In genomic region chr20:57847104-57847503, GRCh38 we compare ENCODE assay signal across 20 cellular contexts.
DNase-seq lines count a peak whose midpoint lies in the region; ATAC-seq and TF ChIP-seq lines count a peak whose summit lies in the region.
"Had no signal": no experiment of that assay in that cellular context is flagged by ENCODE, and none has a peak within 500 bp of the region (broad histone marks: within the 10 kb centered on the region; RNA-seq: fewer than 3 reads in every experiment).

No MANE protein-coding gene starts in this region.

- intact Hi-C loops in esophagus muscularis mucosa (cut with DNase I): no loop called here

- POLR2A ChIA-PET in HEK293T (lab: Yijun Ruan, JAX): no interaction called here

- peaks cover 0 to 4% (median 0%) of the 10 kb centered on the region in 4 donors for H3K27me3 ChIP-seq in esophagus muscularis mucosa

- no peak for TF ChIP-seq EP300 in esophagus muscularis mucosa (IDR thresholded peaks at IDR 0.05)

- H3K9me3 ChIP-seq in esophagus muscularis mucosa: no peaks in the 10 kb centered on the region
- H3K9me3 ChIP-seq: HAP-1 had no signal

- TF ChIP-seq POLR2A in esophagus muscularis mucosa (IDR thresholded peaks at IDR 0.05; ENCODE audit: low read depth): no peak

- ATAC-seq in GM18861 (IDR thresholded peaks at IDR 0.05; ENCODE audit: unreplicated experiment): no peak
- ATAC-seq: CD8-positive, alpha-beta T cell; SK-N-SH treated with all-trans-retinoic acid at 6 μM for 48 hours had no signal

- no peak overlapping the region for H3K4me3 ChIP-seq in esophagus muscularis mucosa
- H3K4me3 ChIP-seq: HAP-1 had no signal

- CTCF ChIA-PET in HEK293T (lab: Yijun Ruan, JAX): interaction anchor here (0.6 kb wide), 1 partner anchor 943 kb away, joined by 4 read pairs; no protein-coding TSS in a partner anchor

- no peaks in the 10 kb centered on the region for H3K36me3 ChIP-seq in esophagus muscularis mucosa
- H3K36me3 ChIP-seq: HAP-1 had no signal

- no peak for TF ChIP-seq CTCF in esophagus muscularis mucosa (IDR thresholded peaks at IDR 0.05)

- H3K4me1 ChIP-seq in esophagus muscularis mucosa: no peaks in the 10 kb centered on the region
- H3K4me1 ChIP-seq: HAP-1 had no signal

- no peak overlapping the region for H3K27ac ChIP-seq in esophagus muscularis mucosa (replicated peaks in 1 of 4)
- H3K27ac ChIP-seq: 22Rv1, C4-2B had no signal

- peak; percentile 18 for DNase-seq in NCI-H2171 treated with DMSO at 0.1 percent for 48 hours (lab: John Stamatoyannopoulos, UW)
- DNase-seq in NCI-H2171 (lab: John Stamatoyannopoulos, UW): no peak
- DNase-seq in DMS 273 (lab: John Stamatoyannopoulos, UW; ENCODE audit: unreplicated experiment): peak; percentile 48
- peak; percentile 36 for DNase-seq in NCI-H446 treated with DMSO at 0.1 percent for 48 hours (lab: John Stamatoyannopoulos, UW)
- peak; percentile 53 for DNase-seq in esophagus muscularis mucosa (ENCODE audit: extremely low spot score)
- DNase-seq in activated gamma-delta T cell treated with Interleukin-2 at 50 U/mL for 16 hours: no peak
- no peak for DNase-seq in HEK293T (ENCODE audit: extremely low spot score)
- DNase-seq: GOT3, Karpas-422, MV-4-11, NCI-H1105, NCI-H1436 treated with DMSO at 0.1 percent for 48 hours, NCI-H187 treated with DMSO at 0.1 percent for 48 hours, NCI-H510A had no signal

TF ChIP-seq in HEK293T, 16 proteins besides CTCF, POLR2A, EP300 and RAD21:
- no peak for TF ChIP-seq BHLHE40 (IDR thresholded peaks at IDR 0.05; ENCODE audit: borderline replicate concordance)

Comparison
In these comparisons a context has a peak if more than half of its experiments do, and no peak if none do; other contexts are left out.
1. DNase-seq: peak in NCI-H2171 treated with DMSO at 0.1 percent for 48 hours (single experiment), DMS 273 (single experiment), NCI-H446 treated with DMSO at 0.1 percent for 48 hours (single experiment) and esophagus muscularis mucosa (single experiment); none in NCI-H2171 (single experiment), activated gamma-delta T cell treated with Interleukin-2 at 50 U/mL for 16 hours (single experiment) and HEK293T (single experiment).